19 cellular contexts compared by ENCODE assay signal in the genomic region with DNA sequence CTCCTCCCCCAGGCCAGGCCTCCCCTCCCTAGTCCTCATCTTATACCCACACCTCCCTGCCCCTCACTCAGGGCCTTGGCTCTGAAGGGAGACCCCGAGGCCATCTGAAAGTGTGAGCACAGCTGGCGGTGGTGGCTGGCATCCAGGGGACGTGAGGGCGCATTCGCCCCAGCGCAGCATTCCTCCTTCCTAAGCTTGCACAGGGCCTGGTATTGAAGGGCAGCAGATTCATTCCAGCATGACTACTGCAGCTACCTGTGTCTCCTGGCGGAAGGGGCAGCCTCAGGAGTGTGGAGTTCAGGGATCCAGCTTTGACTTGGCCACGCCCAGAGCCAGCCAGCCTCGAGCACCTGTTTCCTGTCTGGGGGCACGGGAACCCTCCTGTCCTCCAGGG.
"Had no signal": no experiment of that assay in that cellular context is flagged by ENCODE, and none has a peak within 500 bp of the region (broad histone marks: within the 10 kb centered on the region; RNA-seq: fewer than 3 reads in every experiment).

No MANE protein-coding gene starts in this region.

- H3K27ac Mint-ChIP-seq: activated naive CD8-positive, alpha-beta T cell; mesothelial cell of epicardium; nephron progenitor cell; T-helper 1 cell treated with Interleukin-12 subunit alpha and Interleukin-12 subunit beta and Interleukin-4 antibody, amounts not matched to agents 30 μg/mL and 1 μg/mL, for 36 hours had no signal

- ATAC-seq: activated CD4-positive, CD25-positive, alpha-beta regulatory T cell treated with anti-CD3 and anti-CD28 coated beads, Interleukin-2, amount 50 U/mL, for 24 hours; left colon; stimulated activated naive CD8-positive, alpha-beta T cell treated with anti-CD3 and anti-CD28 coated beads, Interleukin-15, Interleukin-2, amounts not matched to agents 100 U/mL and 50 U/mL, for 24 hours had no signal

- H3K4me3 Mint-ChIP-seq: activated CD4-positive, alpha-beta T cell treated with anti-CD3 and anti-CD28 coated beads, Interleukin-2, amount 10 ng/mL, durations not matched to agents 7 days and 5 days; activated naive CD8-positive, alpha-beta T cell; mesothelial cell of epicardium; T-helper 1 cell treated with Interleukin-12 subunit alpha and Interleukin-12 subunit beta and Interleukin-4 antibody, amounts not matched to agents 30 μg/mL and 1 μg/mL, for 36 hours had no signal

- H3K9me3 ChIP-seq: tibial artery had no signal

- DNase-seq: activated CD4-positive, alpha-beta T cell treated with anti-CD3 and anti-CD28 coated beads, Interleukin-2, amount 10 ng/mL, durations not matched to agents 7 days and 5 days; activated CD8-positive, alpha-beta memory T cell treated with anti-CD3 and anti-CD28 coated beads, Interleukin-2, amount 50 U/mL, for 4 hours; activated gamma-delta T cell; activated T-cell treated with anti-CD3 and anti-CD28 coated beads, Interleukin-2, amount 50 U/mL, for 48 hours; amniotic stem cell; hippocampal formation; left colon; nephron progenitor cell; occipital lobe; stimulated activated CD4-positive, alpha-beta T cell treated with anti-CD3 and anti-CD28 coated beads, Interleukin-2, amount 100 ng/mL, for 24 hours; stimulated activated naive CD8-positive, alpha-beta T cell treated with anti-CD3 and anti-CD28 coated beads, Interleukin-15, Interleukin-2, amounts not matched to agents 100 U/mL and 50 U/mL, for 24 hours; substantia nigra had no signal

- H3K36me3 Mint-ChIP-seq: activated naive CD8-positive, alpha-beta T cell; mesothelial cell of epicardium had no signal

- H3K36me3 ChIP-seq: cardiac muscle cell, tibial artery had no signal

- H3K9me3 Mint-ChIP-seq: activated CD4-positive, alpha-beta T cell treated with anti-CD3 and anti-CD28 coated beads, Interleukin-2, amount 10 ng/mL, durations not matched to agents 7 days and 5 days; mesothelial cell of epicardium; nephron progenitor cell; T-helper 1 cell treated with Interleukin-12 subunit alpha and Interleukin-12 subunit beta and Interleukin-4 antibody, amounts not matched to agents 30 μg/mL and 1 μg/mL, for 36 hours had no signal

- H3K4me1 ChIP-seq: tibial artery had no signal

- H3K27me3 ChIP-seq: cardiac muscle cell had no signal

- H3K27ac ChIP-seq: cardiac muscle cell, tibial artery had no signal

- H3K27me3 Mint-ChIP-seq: activated CD4-positive, alpha-beta T cell treated with anti-CD3 and anti-CD28 coated beads, Interleukin-2, amount 10 ng/mL, durations not matched to agents 7 days and 5 days; activated naive CD8-positive, alpha-beta T cell had no signal

- H3K4me3 ChIP-seq: cardiac muscle cell, lung, tibial artery had no signal
